ENCODE assay signal across 12 cellular contexts in the genomic region with DNA sequence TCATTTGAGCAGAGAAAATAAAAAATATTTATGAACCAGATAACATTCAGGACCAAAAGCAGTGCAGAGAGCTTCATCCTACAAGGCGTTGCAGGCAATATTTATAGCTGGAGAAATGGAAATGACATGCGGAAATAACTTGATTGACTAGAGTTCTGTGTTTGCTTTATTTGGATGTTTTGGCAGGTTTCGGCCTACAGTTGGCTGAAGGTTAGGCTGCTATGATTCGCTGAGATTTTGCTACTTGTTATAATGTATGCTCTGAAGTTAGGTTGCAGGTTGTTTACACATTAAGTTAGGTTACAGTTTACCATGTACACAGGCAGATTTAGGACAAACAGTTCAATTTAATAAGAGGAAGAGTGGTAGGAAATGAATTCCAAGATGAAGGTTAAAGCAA. TPM values are rescaled to one million over a fixed set of nuclear protein-coding genes. Genes with fewer than 3 reads are reported as not detected.
"Had no signal": no experiment of that assay in that cellular context is flagged by ENCODE, and none has a peak within 500 bp of the region (broad histone marks: within the 10 kb centered on the region; RNA-seq: fewer than 3 reads in every experiment).

No MANE protein-coding gene starts in this region.

- H3K9ac ChIP-seq: GM23248 had no signal

- DNase-seq: GM23248, GOT3, H7, H9, HCEC 1CT, HFFc6 had no signal

- H3K4me2 ChIP-seq: GM23338 had no signal

- H3K4me3 Mint-ChIP-seq: GM23338, H9, HFFc6 had no signal

- H3K4me1 Mint-ChIP-seq: GM23338, H9 had no signal

- ATAC-seq: GM23338, HCT116 had no signal

- FAIRE-seq: H1, H54 had no signal

- H3K9me3 Mint-ChIP-seq: H9 had no signal

- H3K27ac ChIP-seq: GM23248 had no signal

- H3K4me1 ChIP-seq: HAP-1 had no signal

- H3K27ac Mint-ChIP-seq: GM23338, H9, HFFc6 had no signal

- H3K36me3 ChIP-seq: HAP-1 had no signal

- H2AFZ ChIP-seq: GM23248, GM23338 had no signal

- H3K4me3 ChIP-seq: GM23248, GM23338, HAP-1 had no signal

- H3K9me3 ChIP-seq: HAP-1 had no signal

RNA-seq across cellular contexts. Expression of a gene that starts 0.6 kb away (rescaled TPM):
- total RNA-seq: GM23248, GM23338, H1, H4, H7, H9, HFFc6 had no signal
- polyA plus RNA-seq: GM23248, GM23338, H1 had no signal

RNA-seq across cellular contexts. Expression of a gene that starts 36.3 kb away (rescaled TPM):
- total RNA-seq: GM23248, GM23338, H1, H4, H7, H9, HFFc6 had no signal
- polyA plus RNA-seq: GM23248, GM23338, H1 had no signal

RNA-seq across cellular contexts. Expression of a gene that starts 58.2 kb away (rescaled TPM):
- total RNA-seq: GM23248, H1, H4, H7, H9, HFFc6 had no signal
- polyA plus RNA-seq: GM23248, GM23338, H1 had no signal
